In the genomic region with DNA sequence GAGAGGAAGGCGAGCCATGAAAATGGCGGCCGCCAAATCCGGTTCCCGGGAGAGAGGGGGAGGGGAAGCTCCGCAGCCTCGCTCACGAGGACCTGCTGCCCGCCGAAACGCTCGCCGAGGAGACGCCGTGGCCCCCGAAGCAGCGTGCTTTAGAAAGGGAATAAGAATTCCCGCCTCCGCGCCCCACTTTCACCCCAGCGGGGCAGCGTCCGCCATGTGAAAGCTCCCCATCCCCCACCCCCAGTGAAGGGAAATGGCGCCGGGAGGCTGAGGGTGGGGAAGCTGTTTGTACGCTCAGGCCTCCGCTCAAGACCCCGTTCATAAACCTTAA, we compare ENCODE assay signal across 7 cellular contexts. TPM values are rescaled to one million over a fixed set of nuclear protein-coding genes. Genes with fewer than 3 reads are reported as not detected.
DNase-seq lines count a peak whose midpoint lies in the region; ATAC-seq, FAIRE-seq and TF ChIP-seq lines count a peak whose summit lies in the region.

No MANE protein-coding gene starts in this region.

- H3K4me3 ChIP-seq in SK-N-MC (peak overlapping the region; percentile 99), cardiac muscle cell (peak overlapping the region; percentile 96), upper lobe of right lung (peak overlapping the region; percentile 89)

- H3K36me3 Mint-ChIP-seq in activated naive CD4-positive, alpha-beta T cell treated with anti-CD3 and anti-CD28 coated beads, Interleukin-2, amount 50 U/mL, for 72 hours: peaks cover 85 to 87% of the 10 kb centered on the region in 2 donors

- TF ChIP-seq POLR2A in GM12892 (IDR thresholded peaks at IDR 0.05; ENCODE audit: low read depth, low read length): no peak

- intact Hi-C loops in posterior vena cava (cut with DNase I) (loop anchor here in 1 of 2 donors (10.0 kb wide), 1 partner anchor 965 kb away; a partner anchor contains a TSS), upper lobe of right lung (cut with DNase I) (no loop called here)

- FAIRE-seq in GM12892 (lab: Jason Lieb, UNC): no peak

- H3K36me3 ChIP-seq in SK-N-MC (ENCODE audit: insufficient read depth, low read length) (peaks cover 73% of the 10 kb centered on the region), cardiac muscle cell (peaks cover 26% of the 10 kb centered on the region), upper lobe of right lung (peaks cover 41% of the 10 kb centered on the region)

- H3K9ac ChIP-seq in SK-N-MC (ENCODE audit: insufficient read length): peak overlapping the region; percentile 100

- no peaks in the 10 kb centered on the region for H3K9me3 ChIP-seq in SK-N-MC (ENCODE audit: low read depth, low read length)
- no peaks in the 10 kb centered on the region for H3K9me3 ChIP-seq in cardiac muscle cell (ENCODE audit: low read depth)
- H3K9me3 ChIP-seq in upper lobe of right lung: no peaks in the 10 kb centered on the region

- H3K4me1 ChIP-seq in cardiac muscle cell (ENCODE audit: low read depth): peaks cover 28% of the 10 kb centered on the region
- H3K4me1 ChIP-seq in upper lobe of right lung: peaks cover 52% of the 10 kb centered on the region

- H3K27ac ChIP-seq in SK-N-MC (peak overlapping the region; percentile 100), cardiac muscle cell (peak overlapping the region; percentile 99), upper lobe of right lung (peak overlapping the region; percentile 99)

- H3K27me3 ChIP-seq in cardiac muscle cell: no peaks in the 10 kb centered on the region
- H3K27me3 ChIP-seq in upper lobe of right lung: no peaks in the 10 kb centered on the region

- TF ChIP-seq CTCF in cardiac muscle cell (IDR thresholded peaks at IDR 0.05; ENCODE audit: low read depth, low read length) (no peak), upper lobe of right lung (IDR thresholded peaks at IDR 0.05) (no peak)

- H3K9me3 Mint-ChIP-seq in activated naive CD4-positive, alpha-beta T cell treated with anti-CD3 and anti-CD28 coated beads, Interleukin-2, amount 50 U/mL, for 72 hours: no peaks in the 10 kb centered on the region

- DNase-seq in GM12892 (ENCODE audit: insufficient read length): peak; percentile 14
- DNase-seq in HuH-7 (ENCODE audit: low spot score): peak; percentile 42
- DNase-seq in SK-N-MC (ENCODE audit: low read depth, low spot score): no peak
- peak; percentile 73 to 79 for DNase-seq in activated naive CD4-positive, alpha-beta T cell treated with anti-CD3 and anti-CD28 coated beads, Interleukin-2, amount 50 U/mL, for 72 hours (ENCODE audit: low spot score in 2 of 2)
- DNase-seq in cardiac muscle cell (ENCODE audit: low read depth in 1 of 2, low spot score in 1 of 2): peak; percentile 59 to 70
- peak; percentile 92 for DNase-seq in posterior vena cava (ENCODE audit: low spot score)
- peak; percentile 87 for DNase-seq in upper lobe of right lung

- peak; percentile 24 to 31 for ATAC-seq in activated naive CD4-positive, alpha-beta T cell treated with anti-CD3 and anti-CD28 coated beads, Interleukin-2, amount 50 U/mL, for 72 hours
- peak; percentile 31 for ATAC-seq in upper lobe of right lung

- H3K27ac Mint-ChIP-seq in activated naive CD4-positive, alpha-beta T cell treated with anti-CD3 and anti-CD28 coated beads, Interleukin-2, amount 50 U/mL, for 72 hours: peak overlapping the region; percentile 99 to 100

RNA-seq across cellular contexts. Expression of a gene that starts 0.5 kb away (rescaled TPM):
- 837 TPM for polyA plus RNA-seq in GM12892 (2012; ENCODE audit: missing spikeins)
- 100 to 1,000 TPM; 695 to 940 TPM for total RNA-seq in activated naive CD4-positive, alpha-beta T cell treated with anti-CD3 and anti-CD28 coated beads, Interleukin-2, amount 50 U/mL, for 72 hours
- 247 and 450 TPM in 2 replicates for total RNA-seq in cardiac muscle cell
- 880 and 1,016 TPM in 2 replicates for polyA plus RNA-seq in cardiac muscle cell
- 100 to 1,000 TPM; 269 to 275 TPM for total RNA-seq in posterior vena cava
- 343 TPM for total RNA-seq in upper lobe of right lung

RNA-seq across cellular contexts. Expression of a gene that starts 1.5 kb away (rescaled TPM):
- polyA plus RNA-seq in GM12892 (2012; ENCODE audit: missing spikeins): 226 TPM
- total RNA-seq in activated naive CD4-positive, alpha-beta T cell treated with anti-CD3 and anti-CD28 coated beads, Interleukin-2, amount 50 U/mL, for 72 hours: 100 to 1,000 TPM; 212 to 271 TPM
- total RNA-seq in cardiac muscle cell (188 and 223 TPM in 2 replicates), posterior vena cava (10 to 100 TPM; 74.2 to 94.8 TPM), upper lobe of right lung (83.8 TPM)
- 213 and 266 TPM in 2 replicates for polyA plus RNA-seq in cardiac muscle cell

RNA-seq across cellular contexts. Expression of a gene that starts 48.1 kb away (rescaled TPM):
- 17.1 TPM for polyA plus RNA-seq in GM12892 (2012; ENCODE audit: missing spikeins)
- 10 to 100 TPM; 13.0 to 24.0 TPM for total RNA-seq in activated naive CD4-positive, alpha-beta T cell treated with anti-CD3 and anti-CD28 coated beads, Interleukin-2, amount 50 U/mL, for 72 hours
- total RNA-seq in cardiac muscle cell (2.1 TPM in 2 replicates), posterior vena cava (1 to 10 TPM; 1.8 to 2.0 TPM), upper lobe of right lung (4.1 TPM)
- 2.1 and 3.8 TPM in 2 replicates for polyA plus RNA-seq in cardiac muscle cell
